ENCODE assay signal across 9 cellular contexts in the genomic region with DNA sequence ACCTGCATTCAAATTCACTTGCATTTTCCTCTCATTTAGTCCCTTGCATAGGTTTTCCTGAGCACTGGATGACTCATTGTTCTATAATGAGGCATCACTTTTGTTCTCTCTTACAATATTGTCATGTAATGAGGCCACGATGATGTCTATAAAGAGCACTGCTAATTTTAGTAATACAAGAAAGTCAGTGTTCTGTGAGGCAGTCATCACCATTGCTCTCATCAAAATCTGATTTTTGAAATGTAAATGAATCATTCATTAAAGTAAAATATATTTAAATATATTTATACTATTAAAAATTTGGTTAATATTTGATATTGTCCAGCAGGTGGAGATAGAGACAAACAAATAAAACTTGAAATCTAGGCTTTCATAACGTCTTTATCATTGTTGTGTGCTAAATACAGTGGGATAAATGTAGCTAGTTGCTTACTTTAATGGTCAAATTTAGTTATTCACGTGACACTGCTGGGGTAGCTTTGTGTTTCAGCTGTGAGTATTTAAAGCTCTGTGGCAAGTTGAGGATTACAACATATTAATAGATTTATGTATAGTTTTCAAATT.
DNase-seq lines count a peak whose midpoint lies in the region; ATAC-seq, FAIRE-seq and TF ChIP-seq lines count a peak whose summit lies in the region.
"Had no signal": no experiment of that assay in that cellular context is flagged by ENCODE, and none has a peak within 500 bp of the region (broad histone marks: within the 10 kb centered on the region; RNA-seq: fewer than 3 reads in every experiment).

No MANE protein-coding gene starts in this region.

- H3K4me3 Mint-ChIP-seq in nephron progenitor cell: no peak overlapping the region
- H3K4me3 Mint-ChIP-seq: IgD-negative memory B cell had no signal

- peak; percentile 56 for ATAC-seq in GM21717 (IDR thresholded peaks at IDR 0.05; ENCODE audit: unreplicated experiment)
- no peak for ATAC-seq in GM19463 (IDR thresholded peaks at IDR 0.05; ENCODE audit: unreplicated experiment)

- no peaks in the 10 kb centered on the region for H3K27me3 ChIP-seq in WERI-Rb-1 (ENCODE audit: insufficient read depth, low read depth, severe bottlenecking)

- no peaks in the 10 kb centered on the region for H3K27me3 Mint-ChIP-seq in nephron progenitor cell (ENCODE audit: low read depth, poor library complexity)
- H3K27me3 Mint-ChIP-seq: IgD-negative memory B cell had no signal

- H3K36me3 Mint-ChIP-seq in nephron progenitor cell (ENCODE audit: low read depth): peaks cover 5% of the 10 kb centered on the region

- no peaks in the 10 kb centered on the region for H3K4me1 Mint-ChIP-seq in nephron progenitor cell

- no peak overlapping the region for H3K27ac ChIP-seq in WERI-Rb-1

- H3K36me3 ChIP-seq in WERI-Rb-1: peaks cover 7% of the 10 kb centered on the region

- no peak overlapping the region for H3K27ac Mint-ChIP-seq in nephron progenitor cell
- H3K27ac Mint-ChIP-seq: IgD-negative memory B cell had no signal

- peak; percentile 95 for FAIRE-seq in endometrium (lab: Jason Lieb, UNC)

- H3K4me3 ChIP-seq in WERI-Rb-1 (ENCODE audit: low read depth, low read length): no peak overlapping the region

- H3K9me3 ChIP-seq in WERI-Rb-1 (ENCODE audit: severe bottlenecking): no peaks in the 10 kb centered on the region

- DNase-seq in COLO829 (ENCODE audit: low spot score) (peak; percentile 63), NCI-H748 (lab: John Stamatoyannopoulos, UW; ENCODE audit: unreplicated experiment) (peak; percentile 81), nephron progenitor cell (no peak), WERI-Rb-1 (no peak)
- DNase-seq in stimulated activated naive CD4-positive, alpha-beta T cell treated with Interleukin-2 at 50 U/mL for 16 hours (lab: John Stamatoyannopoulos, UW): no peak

- TF ChIP-seq CTCF in nephron progenitor cell (IDR thresholded peaks at IDR 0.05) (peak; percentile 41), WERI-Rb-1 (IDR thresholded peaks at IDR 0.05; ENCODE audit: low read depth, low read length) (no peak)

- H3K9me3 Mint-ChIP-seq in nephron progenitor cell: no peaks in the 10 kb centered on the region
- H3K9me3 Mint-ChIP-seq: IgD-negative memory B cell had no signal

Comparison
In these comparisons a context has a peak if more than half of its experiments do, and no peak if none do; other contexts are left out.
1. DNase-seq: peak in COLO829 (single experiment) and NCI-H748 (single experiment); none in nephron progenitor cell (single experiment), WERI-Rb-1 (single experiment) and stimulated activated naive CD4-positive, alpha-beta T cell treated with Interleukin-2 at 50 U/mL for 16 hours (single experiment).